In genomic region chr16:52389045-52389444, GRCh38 we compare ENCODE assay signal across 15 cellular contexts.
DNase-seq lines count a peak whose midpoint lies in the region; ATAC-seq and FAIRE-seq lines count a peak whose summit lies in the region.
"Had no signal": no experiment of that assay in that cellular context is flagged by ENCODE, and none has a peak within 500 bp of the region (broad histone marks: within the 10 kb centered on the region; RNA-seq: fewer than 3 reads in every experiment).

No MANE protein-coding gene starts in this region.

- no peaks in the 10 kb centered on the region for H3K27me3 ChIP-seq in small intestine (ENCODE audit: control insufficient read depth in 2 of 2, insufficient read depth in 2 of 2, low read length in 2 of 2)
- H3K27me3 ChIP-seq: BE2C had no signal

- DNase-seq in DMS53 treated with DMSO at 0.1 percent for 48 hours (lab: John Stamatoyannopoulos, UW; ENCODE audit: unreplicated experiment) (peak; percentile 46), SW480 (ENCODE audit: low spot score) (peak; percentile 21), left lobe of liver (ENCODE audit: low spot score) (no peak), small intestine (peak; percentile 31), SIG-M5 treated with dmso at 0.1 percent for 504 hours (lab: John Stamatoyannopoulos, UW; ENCODE audit: unreplicated experiment) (no peak), NCI-H446 (lab: John Stamatoyannopoulos, UW) (no peak), NOMO-1 (lab: John Stamatoyannopoulos, UW; ENCODE audit: unreplicated experiment in 2 of 2) (no peak)
- DNase-seq: BE2C; CD4-positive, alpha-beta memory T cell; COR-L47; H7 had no signal

- no peaks in the 10 kb centered on the region for H3K9me3 ChIP-seq in small intestine (ENCODE audit: control insufficient read depth, low read depth)
- H3K9me3 ChIP-seq: A549, BE2C had no signal

- no peak overlapping the region for H3K4me3 ChIP-seq in small intestine (ENCODE audit: low read depth in 1 of 2, low read length in 2 of 2)
- H3K4me3 ChIP-seq: A549, GM23338, K562 had no signal

- no peaks in the 10 kb centered on the region for H3K4me1 ChIP-seq in small intestine (ENCODE audit: control insufficient read depth in 2 of 2, insufficient read depth in 1 of 2, low read depth in 1 of 2, low read length in 1 of 2)
- H3K4me1 ChIP-seq: A549, BE2C had no signal

- 35 to 86% (median 82%) methylated on average over 1 of the region's 1 CpG for WGBS in small intestine, 3 donors

- H3K27ac ChIP-seq in small intestine (ENCODE audit: low read depth in 1 of 2, low read length in 1 of 2) = no peak overlapping the region
- H3K27ac ChIP-seq: A549, C4-2B had no signal

- FAIRE-seq in small intestine (lab: Jason Lieb, UNC) = no peak
- FAIRE-seq: K562 had no signal

- ATAC-seq in left lobe of liver = peak; percentile 85
- ATAC-seq: A549, GM23338, K562 had no signal

- no peaks in the 10 kb centered on the region for H3K36me3 ChIP-seq in small intestine (ENCODE audit: control insufficient read depth in 2 of 2, insufficient read depth in 2 of 2, low read length in 2 of 2)
- H3K36me3 ChIP-seq: BE2C had no signal

Comparison
In these comparisons a context has a peak if more than half of its experiments do, and no peak if none do; other contexts are left out.
1. DNase-seq: peak in DMS53 treated with DMSO at 0.1 percent for 48 hours (single experiment), SW480 (single experiment) and small intestine (single experiment); none in left lobe of liver (single experiment), SIG-M5 treated with dmso at 0.1 percent for 504 hours (single experiment), NCI-H446 (0 of 2) and NOMO-1 (0 of 2).